11 cellular contexts compared by ENCODE assay signal in the genomic region with DNA sequence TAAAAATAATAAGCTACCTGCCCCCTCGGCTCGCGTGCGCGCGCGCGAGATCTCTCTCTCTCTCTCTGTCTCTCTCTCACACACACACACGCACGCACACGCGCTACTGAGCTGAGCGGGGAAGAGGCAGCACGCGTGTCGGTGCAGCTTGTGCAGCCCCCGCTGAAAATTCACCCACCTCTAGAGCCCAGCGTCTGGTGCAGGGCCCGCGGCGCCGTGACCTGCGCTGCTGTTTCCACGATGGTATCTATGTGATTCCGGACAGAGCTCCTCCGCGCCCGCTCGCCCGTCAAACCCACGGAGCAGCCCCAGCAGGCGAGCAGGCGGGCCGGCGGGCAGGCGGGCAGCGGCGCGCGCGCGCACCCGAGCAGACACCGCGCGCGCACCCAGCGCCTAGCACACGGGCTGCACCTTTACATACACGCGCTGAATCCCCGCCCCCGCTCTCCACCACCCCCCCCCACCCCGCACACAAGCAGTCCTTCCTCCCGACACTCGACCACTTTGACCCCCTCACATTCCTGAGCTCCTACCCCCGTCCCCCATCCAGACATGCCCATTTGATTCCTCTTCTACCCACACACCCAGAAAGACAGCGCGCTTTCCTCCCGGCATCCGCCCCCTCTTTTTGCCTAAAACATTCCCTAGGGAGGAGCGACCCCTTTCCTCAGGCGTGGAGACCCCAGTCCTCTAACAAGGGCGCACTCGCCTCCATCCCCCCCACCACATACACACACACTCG. TPM values are rescaled to one million over a fixed set of nuclear protein-coding genes. Genes with fewer than 3 reads are reported as not detected.
DNase-seq lines count a peak whose midpoint lies in the region; ATAC-seq and TF ChIP-seq lines count a peak whose summit lies in the region.
"Had no signal": no experiment of that assay in that cellular context is flagged by ENCODE, and none has a peak within 500 bp of the region (broad histone marks: within the 10 kb centered on the region; RNA-seq: fewer than 3 reads in every experiment).

No MANE protein-coding gene starts in this region.

- H3K36me3 Mint-ChIP-seq in natural killer cell, result peaks cover 8% of the 10 kb centered on the region

- peaks cover 0 to 5% of the 10 kb centered on the region in 2 donors for H3K4me1 Mint-ChIP-seq in natural killer cell

- H3K27me3 ChIP-seq in esophagus (ENCODE audit: control insufficient read depth in 1 of 2, insufficient read depth in 2 of 2, low read length in 2 of 2) (peaks cover 0 to 4% of the 10 kb centered on the region in 2 donors), upper lobe of right lung (peaks cover 3% of the 10 kb centered on the region)

- ATAC-seq in natural killer cell (no peak), upper lobe of right lung (peak; percentile 71), HG03095 (IDR thresholded peaks at IDR 0.05; ENCODE audit: unreplicated experiment) (no peak)

- peaks cover 0 to 3% of the 10 kb centered on the region in 2 donors for H3K9me3 Mint-ChIP-seq in natural killer cell

- TF ChIP-seq CTCF in natural killer cell (IDR thresholded peaks at IDR 0.05) (no peak), upper lobe of right lung (IDR thresholded peaks at IDR 0.05) (no peak)

- intact Hi-C loops in natural killer cell (cut with micrococcal nuclease) (no loop called here), upper lobe of right lung (cut with DNase I) (no loop called here)

- no peak overlapping the region for H3K27ac Mint-ChIP-seq in natural killer cell

- DNase-seq in NCI-H345 (lab: John Stamatoyannopoulos, UW) (peak; percentile 64), NCI-H345 treated with DMSO at 0.1 percent for 48 hours (lab: John Stamatoyannopoulos, UW; ENCODE audit: unreplicated experiment) (no peak), natural killer cell (no peak), upper lobe of right lung (peak; percentile 54), dermis blood vessel endothelial cell (no peak), NCI-H446 treated with DMSO at 0.1 percent for 48 hours (lab: John Stamatoyannopoulos, UW) (no peak)
- DNase-seq: NCI-H1694 had no signal

- H3K4me3 ChIP-seq in esophagus (ENCODE audit: low read depth in 1 of 2, low read length in 2 of 2), result peak overlapping the region; percentile 2 to 32
- peak overlapping the region; percentile 39 for H3K4me3 ChIP-seq in upper lobe of right lung

- peaks cover 11 to 12% of the 10 kb centered on the region in 2 donors for H3K27me3 Mint-ChIP-seq in natural killer cell (ENCODE audit: low read depth in 2 of 2)

- 4 to 39% methylated on average over 54 to 64 of the region's 66 CpGs for WGBS in esophagus, 2 donors

- H3K36me3 ChIP-seq in esophagus (ENCODE audit: control insufficient read depth in 2 of 2, insufficient read depth in 2 of 2, low read length in 1 of 2) (no peaks in the 10 kb centered on the region), upper lobe of right lung (no peaks in the 10 kb centered on the region)

- H3K4me1 ChIP-seq in esophagus (ENCODE audit: control insufficient read depth in 2 of 2, insufficient read depth in 2 of 2, low read length in 1 of 2) (peaks cover 0 to 2% of the 10 kb centered on the region in 2 donors), upper lobe of right lung (no peaks in the 10 kb centered on the region)

- H3K4me3 Mint-ChIP-seq in natural killer cell, result peak overlapping the region; percentile 22

- no peaks in the 10 kb centered on the region for H3K9me3 ChIP-seq in esophagus (ENCODE audit: control insufficient read depth in 2 of 2, insufficient read depth in 1 of 2, low read depth in 1 of 2, low read length in 1 of 2)
- no peaks in the 10 kb centered on the region for H3K9me3 ChIP-seq in upper lobe of right lung

- no peak overlapping the region for H3K27ac ChIP-seq in esophagus (ENCODE audit: low read depth in 2 of 2, low read length in 1 of 2)
- H3K27ac ChIP-seq in upper lobe of right lung, result no peak overlapping the region

RNA-seq across cellular contexts. Expression of a gene that starts 1.0 kb away (rescaled TPM):
- polyA plus RNA-seq in esophagus, result under 1 TPM; 0.02 to 0.06 TPM
- total RNA-seq in natural killer cell (under 1 TPM in 2 of 3 donors, not detected in 1; 0.28 to 0.65 TPM), upper lobe of right lung (0.58 TPM), dermis blood vessel endothelial cell (0.14 and 0.34 TPM in 2 replicates)
- total RNA-seq: T-helper 2 cell treated with Interferon-gamma antibody and Interleukin-4, amounts not matched to agents 100 ng/mL and 5 ng/mL, for 36 hours had no signal
- polyA plus RNA-seq: AG04450 had no signal

Comparison
In these comparisons a context has a peak if more than half of its experiments do, and no peak if none do; other contexts are left out.
1. DNase-seq: peak in NCI-H345 (single experiment) and upper lobe of right lung (single experiment); none in NCI-H345 treated with DMSO at 0.1 percent for 48 hours (single experiment), natural killer cell (single experiment), dermis blood vessel endothelial cell (single experiment) and NCI-H446 treated with DMSO at 0.1 percent for 48 hours (single experiment).